ENCODE assay signal across 16 cellular contexts in the genomic region with DNA sequence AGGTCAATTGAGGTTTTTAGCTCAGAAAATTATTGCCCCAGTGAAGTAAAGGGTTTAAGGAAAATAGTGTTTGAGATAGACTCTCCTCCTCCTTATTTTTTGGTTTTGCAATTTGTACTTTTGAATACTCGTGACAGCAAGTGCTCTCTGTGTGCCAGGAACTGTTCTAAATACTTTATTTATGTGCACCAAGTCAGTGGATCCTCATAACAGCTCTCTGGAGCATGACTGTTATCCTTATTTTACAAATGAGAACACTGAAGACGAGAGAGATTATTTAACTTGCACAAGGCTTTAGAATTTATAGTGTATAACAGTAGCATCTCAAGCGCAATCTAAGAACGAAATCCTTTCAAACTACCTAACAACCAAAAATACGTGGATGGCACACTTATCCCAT. TPM values are rescaled to one million over a fixed set of nuclear protein-coding genes. Genes with fewer than 3 reads are reported as not detected.
DNase-seq lines count a peak whose midpoint lies in the region; ATAC-seq and TF ChIP-seq lines count a peak whose summit lies in the region.
"Had no signal": no experiment of that assay in that cellular context is flagged by ENCODE, and none has a peak within 500 bp of the region (broad histone marks: within the 10 kb centered on the region; RNA-seq: fewer than 3 reads in every experiment).

No MANE protein-coding gene starts in this region.

- H3K27ac ChIP-seq in heart left ventricle, result peak overlapping the region in 8 of 12 donors; percentile 11 to 78 (median 29)
- peak overlapping the region; percentile 56 for H3K27ac ChIP-seq in muscle layer of duodenum (ENCODE audit: low read length)
- peak overlapping the region; percentile 52 to 80 (median 67) for H3K27ac ChIP-seq in tibial nerve
- H3K27ac ChIP-seq in mesendoderm (ENCODE audit: low read depth, low read length), result no peak overlapping the region

- no peak overlapping the region for H3K56ac ChIP-seq in mesendoderm (ENCODE audit: low read length)

- H2BK120ac ChIP-seq in mesendoderm (ENCODE audit: low read depth, low read length), result no peak overlapping the region

- TF ChIP-seq EP300 in tibial nerve (IDR thresholded peaks at IDR 0.05), result peak; percentile 79 to 83

- no peak overlapping the region for H4K8ac ChIP-seq in mesendoderm (ENCODE audit: low read depth, low read length)

- no peaks in the 10 kb centered on the region for H3K79me2 ChIP-seq in mesendoderm (ENCODE audit: control insufficient read depth, insufficient read depth, low read length)

- H3K4me3 ChIP-seq in heart left ventricle, result no peak overlapping the region
- no peak overlapping the region for H3K4me3 ChIP-seq in muscle layer of duodenum (ENCODE audit: low read depth in 1 of 2, low read length in 2 of 2)
- no peak overlapping the region for H3K4me3 ChIP-seq in tibial nerve
- H3K4me3 ChIP-seq in mesendoderm (ENCODE audit: low read length), result no peak overlapping the region
- H3K4me3 ChIP-seq: K562 had no signal

- H3K36me3 ChIP-seq in heart left ventricle (no peaks in the 10 kb centered on the region), muscle layer of duodenum (ENCODE audit: control insufficient read depth in 1 of 2, insufficient read depth in 2 of 2, low read length in 2 of 2) (no peaks in the 10 kb centered on the region), tibial nerve (no peaks in the 10 kb centered on the region), mesendoderm (ENCODE audit: control insufficient read depth, insufficient read depth, low read length) (no peaks in the 10 kb centered on the region)

- no peak overlapping the region for H2BK5ac ChIP-seq in mesendoderm (ENCODE audit: low read length)

- no peak overlapping the region for H3K4ac ChIP-seq in mesendoderm (ENCODE audit: low read depth, low read length)

- peak; percentile 96 for DNase-seq in amniotic epithelial cell (ENCODE audit: low read depth)
- DNase-seq in heart left ventricle, result no peak
- no peak for DNase-seq in tibial nerve (ENCODE audit: low spot score in 2 of 2)
- no peak for DNase-seq in COR-L47 (lab: John Stamatoyannopoulos, UW)
- no peak for DNase-seq in mesendoderm
- DNase-seq in SW480 (ENCODE audit: low spot score), result no peak
- DNase-seq: activated CD4-positive, CD25-positive, alpha-beta regulatory T cell; activated effector memory CD4-positive, alpha-beta T cell treated with Interleukin-2 at 50 U/mL for 16 hours; dermis blood vessel endothelial cell; HFFc6; NCI-H2107; stimulated activated naive CD8-positive, alpha-beta T cell treated with anti-CD3 and anti-CD28 coated beads, Interleukin-15, Interleukin-2, amounts not matched to agents 100 U/mL and 50 U/mL, for 24 hours; T-helper 1 cell had no signal

- no peak for TF ChIP-seq POLR2A in heart left ventricle (IDR thresholded peaks at IDR 0.05)
- TF ChIP-seq POLR2A in tibial nerve (IDR thresholded peaks at IDR 0.05), result no peak

- no peaks in the 10 kb centered on the region for H3K9me3 ChIP-seq in heart left ventricle
- no peaks in the 10 kb centered on the region for H3K9me3 ChIP-seq in muscle layer of duodenum (ENCODE audit: control insufficient read depth in 1 of 2, low read length in 2 of 2)
- H3K9me3 ChIP-seq in tibial nerve, result no peaks in the 10 kb centered on the region

- 39 to 50% (median 44%) methylated on average over 5 of the region's 5 CpGs for WGBS in heart left ventricle, 4 donors
- WGBS in tibial nerve, 2 donors, result 40 to 43% methylated on average over 5 of the region's 5 CpGs
- no CpG with 5 or more reads among the region's 5 CpGs for WGBS in mesendoderm (ENCODE audit: extremely low coverage, insufficient coverage, low lambda C conversion rate)

- no peak overlapping the region for H3K23ac ChIP-seq in mesendoderm (ENCODE audit: low read length)

- no peak overlapping the region for H2AK5ac ChIP-seq in mesendoderm (ENCODE audit: low read length)

- H3K9ac ChIP-seq in mesendoderm (ENCODE audit: low read length), result no peak overlapping the region

- no peaks in the 10 kb centered on the region for H3K79me1 ChIP-seq in mesendoderm (ENCODE audit: low read length)

- H3K4me1 ChIP-seq in heart left ventricle (peaks cover 3 to 41% (median 28%) of the 10 kb centered on the region in 12 donors), muscle layer of duodenum (ENCODE audit: control insufficient read depth in 1 of 2, insufficient read depth in 2 of 2, low read length in 2 of 2) (peaks cover 12% of the 10 kb centered on the region in 2 donors), tibial nerve (peaks cover 0 to 50% (median 21%) of the 10 kb centered on the region in 4 donors), mesendoderm (ENCODE audit: control insufficient read depth, low read depth, low read length) (no peaks in the 10 kb centered on the region)

- no peak overlapping the region for H3K18ac ChIP-seq in mesendoderm (ENCODE audit: low read length)

- TF ChIP-seq CTCF in heart left ventricle (IDR thresholded peaks at IDR 0.05), result no peak
- TF ChIP-seq CTCF in tibial nerve (IDR thresholded peaks at IDR 0.05), result no peak

- peak; percentile 41 to 67 (median 52) for ATAC-seq in heart left ventricle
- ATAC-seq in HG02610 (IDR thresholded peaks at IDR 0.05; ENCODE audit: unreplicated experiment), result no peak
- ATAC-seq: K562 had no signal

- H4K5ac ChIP-seq in mesendoderm (ENCODE audit: low read length), result no peak overlapping the region

- intact Hi-C loops in heart left ventricle (cut with DNase I), result no loop called here

- H3K4me2 ChIP-seq in mesendoderm (ENCODE audit: low read length), result no peak overlapping the region

- H3K27me3 ChIP-seq in heart left ventricle (no peaks in the 10 kb centered on the region), muscle layer of duodenum (ENCODE audit: low read depth, low read length) (no peaks in the 10 kb centered on the region), tibial nerve (no peaks in the 10 kb centered on the region), mesendoderm (ENCODE audit: insufficient read depth, low read length, poor library complexity) (no peaks in the 10 kb centered on the region)

- H2BK15ac ChIP-seq in mesendoderm (replicated peaks; ENCODE audit: low read depth), result no peak overlapping the region

RNA-seq across cellular contexts. Expression of a gene that starts 24.7 kb away (rescaled TPM):
- total RNA-seq in heart left ventricle (10 to 100 TPM; 55.1 to 75.1 (median 64.4) TPM), tibial nerve (10 to 100 TPM; 24.3 to 46.1 (median 44.5) TPM)
- polyA plus RNA-seq in heart left ventricle, result 10 to 100 TPM; 22.2 to 46.2 TPM
- 21.5 TPM for polyA plus RNA-seq in mesendoderm (2013, experiment 1 of 2)
- 21.5 TPM for polyA plus RNA-seq in mesendoderm (2013, experiment 2 of 2)

RNA-seq across cellular contexts. Expression of a gene that starts 25.0 kb away (rescaled TPM):
- 1 to 10 TPM; 2.0 to 6.0 (median 4.1) TPM for total RNA-seq in heart left ventricle
- polyA plus RNA-seq in heart left ventricle, result 1 to 10 TPM; 1.3 to 4.0 TPM
- total RNA-seq in tibial nerve, result 1 to 10 TPM; 1.2 to 8.1 (median 4.4) TPM
- 0.63 TPM for polyA plus RNA-seq in mesendoderm (2013, experiment 1 of 2)
- polyA plus RNA-seq in mesendoderm (2013, experiment 2 of 2), result 0.69 TPM
